In the genomic region with DNA sequence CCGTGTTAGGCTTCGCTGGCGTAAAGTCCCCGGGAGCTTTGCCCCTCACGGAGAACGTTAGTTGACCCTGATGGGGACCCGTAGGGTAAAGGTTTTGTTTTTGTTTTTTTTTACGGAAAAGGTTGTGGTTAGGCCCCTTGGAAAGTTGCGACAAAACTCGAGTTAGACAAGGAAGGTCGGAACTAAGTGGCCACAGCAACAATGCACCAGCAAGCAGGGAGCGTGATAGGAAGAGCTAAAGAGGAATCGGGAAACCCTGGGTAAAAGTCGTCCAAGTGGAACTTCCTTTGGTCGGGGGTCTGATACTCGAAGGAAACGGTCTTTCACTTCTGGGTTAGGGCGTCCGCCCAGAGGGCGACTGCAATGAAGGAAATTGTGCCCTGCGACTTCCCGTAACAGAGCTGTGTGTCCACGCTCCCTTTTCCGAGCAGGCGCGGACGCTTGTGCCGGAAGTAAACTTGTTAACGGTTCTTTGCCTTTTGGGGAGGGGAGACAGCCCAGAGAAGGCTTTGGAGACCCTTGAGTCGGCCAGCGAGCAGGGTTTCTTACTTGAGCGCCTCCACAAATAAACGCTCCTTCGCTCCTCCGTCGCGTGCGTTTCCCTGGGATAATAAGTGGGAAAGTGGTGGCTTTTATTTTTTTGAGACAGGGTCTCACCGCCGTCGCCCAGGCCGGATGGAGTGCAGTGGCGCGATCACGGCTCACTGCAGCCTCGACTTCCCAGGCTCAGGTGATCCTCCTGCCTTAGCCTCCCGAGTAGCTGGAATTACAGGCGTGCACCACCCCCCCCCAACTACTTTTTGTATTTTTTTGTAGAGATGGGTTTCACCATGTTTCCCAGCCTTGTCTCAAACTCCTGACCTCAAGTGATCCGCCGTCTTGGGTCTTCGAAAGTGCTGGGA, we compare ENCODE assay signal across 1 cellular context.
TF ChIP-seq lines count a peak whose summit lies in the region.

No MANE protein-coding gene starts in this region.

TF ChIP-seq in HepG2, 621 proteins besides CTCF, POLR2A, EP300 and RAD21 (continued from another document and continues in another):
- peak; percentile 49; the same call in 1 of the 2 replicates for TF ChIP-seq MXD1 (CRISPR knock-in tag; IDR thresholded peaks at IDR 0.05)
- peak; percentile 83 for TF ChIP-seq RXRA (CRISPR knock-in tag; IDR thresholded peaks at IDR 0.05)
- TF ChIP-seq, protein P1, sequence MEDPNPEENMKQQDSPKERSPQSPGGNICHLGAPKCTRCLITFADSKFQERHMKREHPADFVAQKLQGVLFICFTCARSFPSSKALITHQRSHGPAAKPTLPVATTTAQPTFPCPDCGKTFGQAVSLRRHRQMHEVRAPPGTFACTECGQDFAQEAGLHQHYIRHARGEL (CRISPR knock-in tag; IDR thresholded peaks at IDR 0.05): no peak
- TF ChIP-seq PLSCR1 (CRISPR knock-in tag; IDR thresholded peaks at IDR 0.05; ENCODE audit: borderline replicate concordance): no peak
- TF ChIP-seq, protein P2, sequence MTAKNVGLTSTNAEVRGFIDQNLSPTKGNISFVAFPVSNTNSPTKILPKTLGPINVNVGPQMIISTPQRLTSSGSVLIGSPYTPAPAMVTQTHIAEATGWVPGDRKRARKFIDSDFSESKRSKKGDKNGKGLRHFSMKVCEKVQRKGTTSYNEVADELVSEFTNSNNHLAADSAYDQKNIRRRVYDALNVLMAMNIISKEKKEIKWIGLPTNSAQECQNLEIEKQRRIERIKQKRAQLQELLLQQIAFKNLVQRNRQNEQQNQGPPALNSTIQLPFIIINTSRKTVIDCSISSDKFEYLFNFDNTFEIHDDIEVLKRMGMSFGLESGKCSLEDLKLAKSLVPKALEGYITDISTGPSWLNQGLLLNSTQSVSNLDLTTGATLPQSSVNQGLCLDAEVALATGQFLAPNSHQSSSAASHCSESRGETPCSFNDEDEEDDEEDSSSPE (CRISPR knock-in tag; IDR thresholded peaks at IDR 0.05): peak; percentile 78
- TF ChIP-seq SATB2 (CRISPR knock-in tag; IDR thresholded peaks at IDR 0.05): peak; percentile 72; the same call in 1 of the 2 replicates
- TF ChIP-seq ZNF24 (IDR thresholded peaks at IDR 0.05): peak; percentile 47; the same call in 1 of the 2 replicates
- no peak; the same call in 1 of the 2 replicates for TF ChIP-seq NFKBIZ (CRISPR knock-in tag; IDR thresholded peaks at IDR 0.05)
- 0 out of 2 replicates have a peak, but pooled peaks have one; percentile 30 for TF ChIP-seq NCOA1 (CRISPR knock-in tag; IDR thresholded peaks at IDR 0.05)
- no peak for TF ChIP-seq NR1H2 (CRISPR knock-in tag; IDR thresholded peaks at IDR 0.05; ENCODE audit: borderline replicate concordance, low read depth)
- no peak for TF ChIP-seq ZNF672 (CRISPR knock-in tag; IDR thresholded peaks at IDR 0.05)
- TF ChIP-seq ZBTB20 (CRISPR knock-in tag; IDR thresholded peaks at IDR 0.05; ENCODE audit: borderline replicate concordance, low read depth): peak; percentile 79
- TF ChIP-seq TOE1 (CRISPR knock-in tag; IDR thresholded peaks at IDR 0.05): peak; percentile 84; the same call in 1 of the 2 replicates
- TF ChIP-seq ISX (CRISPR knock-in tag; conservative IDR thresholded peaks at IDR 0.05): no peak; the same call in 1 of the 2 replicates
- TF ChIP-seq ZNF530 (CRISPR knock-in tag; IDR thresholded peaks at IDR 0.05; ENCODE audit: low read depth): 0 out of 2 replicates have a peak, but pooled peaks have one; percentile 75
- TF ChIP-seq RFX5 (IDR thresholded peaks at IDR 0.05; ENCODE audit: low read depth, low read length): no peak
- TF ChIP-seq SOX5 (CRISPR knock-in tag; IDR thresholded peaks at IDR 0.05; ENCODE audit: borderline replicate concordance): peak; percentile 56; the same call in 1 of the 2 replicates
- no peak for TF ChIP-seq ZNF646 (CRISPR knock-in tag; IDR thresholded peaks at IDR 0.05)
- TF ChIP-seq ZNF607 (CRISPR knock-in tag; IDR thresholded peaks at IDR 0.05; ENCODE audit: borderline replicate concordance): peak; percentile 87; the same call in 1 of the 2 replicates
- TF ChIP-seq ELF1 (CRISPR knock-in tag; IDR thresholded peaks at IDR 0.05): peak; percentile 95
- TF ChIP-seq NCOA2 (CRISPR knock-in tag; IDR thresholded peaks at IDR 0.05): peak; percentile 63
- TF ChIP-seq FOXC1 (CRISPR knock-in tag; IDR thresholded peaks at IDR 0.05; ENCODE audit: borderline replicate concordance): peak; percentile 71
- no peak for TF ChIP-seq ZSCAN22 (CRISPR knock-in tag; IDR thresholded peaks at IDR 0.05)
- no peak for TF ChIP-seq ZNF160 (CRISPR knock-in tag; IDR thresholded peaks at IDR 0.05)
- TF ChIP-seq ZSCAN29 (CRISPR knock-in tag; conservative IDR thresholded peaks at IDR 0.05): peak; percentile 82; the same call in 1 of the 2 replicates
- TF ChIP-seq TGIF2 (CRISPR knock-in tag; IDR thresholded peaks at IDR 0.05): peak; percentile 92
- TF ChIP-seq NFIC (IDR thresholded peaks at IDR 0.05; ENCODE audit: low read length): peak; percentile 78
- TF ChIP-seq YEATS2 (CRISPR knock-in tag; IDR thresholded peaks at IDR 0.05; ENCODE audit: borderline replicate concordance): peak; percentile 94
- TF ChIP-seq ZNF580 (CRISPR knock-in tag; IDR thresholded peaks at IDR 0.05; ENCODE audit: borderline replicate concordance, low read depth): peak; percentile 84; the same call in 1 of the 2 replicates
- peak; percentile 42 for TF ChIP-seq AGO2 (optimal IDR thresholded peaks at IDR 0.05; ENCODE audit: low read depth, low read length)
- TF ChIP-seq, protein P3, sequence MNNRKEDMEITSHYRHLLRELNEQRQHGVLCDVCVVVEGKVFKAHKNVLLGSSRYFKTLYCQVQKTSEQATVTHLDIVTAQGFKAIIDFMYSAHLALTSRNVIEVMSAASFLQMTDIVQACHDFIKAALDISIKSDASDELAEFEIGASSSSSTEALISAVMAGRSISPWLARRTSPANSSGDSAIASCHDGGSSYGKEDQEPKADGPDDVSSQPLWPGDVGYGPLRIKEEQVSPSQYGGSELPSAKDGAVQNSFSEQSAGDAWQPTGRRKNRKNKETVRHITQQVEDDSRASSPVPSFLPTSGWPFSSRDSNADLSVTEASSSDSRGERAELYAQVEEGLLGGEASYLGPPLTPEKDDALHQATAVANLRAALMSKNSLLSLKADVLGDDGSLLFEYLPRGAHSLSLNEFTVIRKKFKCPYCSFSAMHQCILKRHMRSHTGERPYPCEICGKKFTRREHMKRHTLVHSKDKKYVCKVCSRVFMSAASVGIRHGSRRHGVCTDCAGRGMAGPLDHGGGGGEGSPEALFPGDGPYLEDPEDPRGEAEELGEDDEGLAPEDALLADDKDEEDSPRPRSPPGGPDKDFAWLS (CRISPR knock-in tag; IDR thresholded peaks at IDR 0.05; ENCODE audit: borderline replicate concordance): no peak
- no peak for TF ChIP-seq SP2 (CRISPR knock-in tag; IDR thresholded peaks at IDR 0.05)
- no peak for TF ChIP-seq ZNF18 (CRISPR knock-in tag; IDR thresholded peaks at IDR 0.05; ENCODE audit: insufficient replicate concordance)
- peak; percentile 47; the same call in 1 of the 2 replicates for TF ChIP-seq FOXK2 (IDR thresholded peaks at IDR 0.05)
- TF ChIP-seq PHB2 (IDR thresholded peaks at IDR 0.05; ENCODE audit: partially characterized antibody): no peak
- TF ChIP-seq ZNF629 (CRISPR knock-in tag; conservative IDR thresholded peaks at IDR 0.05): peak; percentile 7; the same call in 1 of the 2 replicates
- TF ChIP-seq, protein P4, sequence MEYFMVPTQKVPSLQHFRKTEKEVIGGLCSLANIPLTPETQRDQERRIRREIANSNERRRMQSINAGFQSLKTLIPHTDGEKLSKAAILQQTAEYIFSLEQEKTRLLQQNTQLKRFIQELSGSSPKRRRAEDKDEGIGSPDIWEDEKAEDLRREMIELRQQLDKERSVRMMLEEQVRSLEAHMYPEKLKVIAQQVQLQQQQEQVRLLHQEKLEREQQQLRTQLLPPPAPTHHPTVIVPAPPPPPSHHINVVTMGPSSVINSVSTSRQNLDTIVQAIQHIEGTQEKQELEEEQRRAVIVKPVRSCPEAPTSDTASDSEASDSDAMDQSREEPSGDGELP (IDR thresholded peaks at IDR 0.05; ENCODE audit: borderline replicate concordance, low read depth): peak; percentile 22; the same call in 1 of the 2 replicates
- no peak for TF ChIP-seq ZC3H13 (CRISPR knock-in tag; IDR thresholded peaks at IDR 0.05)
- peak; percentile 28; the same call in 1 of the 2 replicates for TF ChIP-seq CEBPB (IDR thresholded peaks at IDR 0.05; ENCODE audit: borderline replicate concordance, low read depth, low read length)
- TF ChIP-seq SUZ12 (IDR thresholded peaks at IDR 0.05; ENCODE audit: low read depth, low read length): no peak
- no peak for TF ChIP-seq CC2D1A (CRISPR knock-in tag; IDR thresholded peaks at IDR 0.05)
- TF ChIP-seq RELA (CRISPR knock-in tag; IDR thresholded peaks at IDR 0.05): no peak
- TF ChIP-seq KDM5A (IDR thresholded peaks at IDR 0.05; ENCODE audit: borderline replicate concordance, low read length): peak; percentile 98
- 0 out of 2 replicates have a peak, but pooled peaks have one; percentile 60 for TF ChIP-seq ZNF432 (CRISPR knock-in tag; IDR thresholded peaks at IDR 0.05; ENCODE audit: borderline replicate concordance)
- TF ChIP-seq FOXA3 (CRISPR knock-in tag; IDR thresholded peaks at IDR 0.05): peak; percentile 61
- no peak; the same call in none of the 2 replicates for TF ChIP-seq KDM4B (CRISPR knock-in tag; IDR thresholded peaks at IDR 0.05)
- TF ChIP-seq FLYWCH1 (CRISPR knock-in tag; IDR thresholded peaks at IDR 0.05): 0 out of 2 replicates have a peak, but pooled peaks have one; percentile 64
- peak; percentile 26; the same call in 1 of the 2 replicates for TF ChIP-seq SMAD9 (CRISPR knock-in tag; IDR thresholded peaks at IDR 0.05)
